1 cellular context compared by ENCODE assay signal in the genomic region with DNA sequence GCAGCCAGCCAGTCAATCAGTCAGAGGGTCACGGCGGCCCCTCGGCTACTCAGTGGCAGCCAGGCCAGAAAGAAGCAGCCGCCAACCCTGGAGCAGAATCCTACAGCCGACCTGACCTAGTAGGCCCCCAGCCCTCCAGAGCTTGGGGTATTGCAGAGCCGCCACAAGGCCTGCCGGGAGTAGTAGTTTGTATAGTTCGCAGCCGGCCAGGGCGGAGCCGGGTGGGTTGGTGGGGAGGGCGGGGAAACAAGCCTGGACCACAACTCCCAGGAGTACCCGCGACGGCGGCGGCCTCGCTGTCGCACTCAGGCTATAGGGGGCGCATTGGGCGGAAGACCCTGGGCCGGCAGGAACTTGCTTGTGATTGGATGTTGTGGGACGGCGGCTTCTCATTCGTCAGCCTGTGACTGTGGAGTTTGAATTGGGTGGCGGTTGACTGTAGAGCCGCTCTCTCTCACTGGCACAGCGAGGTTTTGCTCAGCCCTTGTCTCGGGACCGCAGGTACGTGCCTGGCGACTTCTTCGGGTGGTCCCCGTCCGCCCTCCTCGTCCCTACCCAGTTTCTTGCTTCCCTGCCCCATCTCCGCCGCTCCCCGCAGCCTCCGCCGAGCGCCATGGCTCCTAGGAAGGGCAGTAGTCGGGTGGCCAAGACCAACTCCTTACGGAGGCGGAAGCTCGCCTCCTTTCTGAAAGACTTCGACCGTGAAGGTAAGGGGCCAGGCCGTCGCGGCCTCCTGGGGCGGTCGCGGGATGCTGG.
TF ChIP-seq lines count a peak whose summit lies in the region.

TSS of gene CDCA8 (plus strand) at position 439 of the 756 bp plus-strand sequence. CDS start at position 614, 175 bp downstream.

TF ChIP-seq in K562, 482 proteins besides CTCF, POLR2A, EP300 and RAD21 (continued from another document and continues in another):
- TF ChIP-seq THRA (IDR thresholded peaks at IDR 0.05) = no peak
- no peak; the same call in 1 of the 2 replicates for TF ChIP-seq TRIM25 (IDR thresholded peaks at IDR 0.05; ENCODE audit: borderline replicate concordance)
- no peak for TF ChIP-seq CHCHD3 (CRISPR knock-in tag; IDR thresholded peaks at IDR 0.05)
- no peak for TF ChIP-seq MECOM (CRISPR knock-in tag; IDR thresholded peaks at IDR 0.05)
- no peak for TF ChIP-seq E4F1 (CRISPR knock-in tag; IDR thresholded peaks at IDR 0.05; ENCODE audit: borderline replicate concordance)
- TF ChIP-seq GABPB1 (CRISPR knock-in tag; IDR thresholded peaks at IDR 0.05) = peak; percentile 89
- TF ChIP-seq, protein P1, sequence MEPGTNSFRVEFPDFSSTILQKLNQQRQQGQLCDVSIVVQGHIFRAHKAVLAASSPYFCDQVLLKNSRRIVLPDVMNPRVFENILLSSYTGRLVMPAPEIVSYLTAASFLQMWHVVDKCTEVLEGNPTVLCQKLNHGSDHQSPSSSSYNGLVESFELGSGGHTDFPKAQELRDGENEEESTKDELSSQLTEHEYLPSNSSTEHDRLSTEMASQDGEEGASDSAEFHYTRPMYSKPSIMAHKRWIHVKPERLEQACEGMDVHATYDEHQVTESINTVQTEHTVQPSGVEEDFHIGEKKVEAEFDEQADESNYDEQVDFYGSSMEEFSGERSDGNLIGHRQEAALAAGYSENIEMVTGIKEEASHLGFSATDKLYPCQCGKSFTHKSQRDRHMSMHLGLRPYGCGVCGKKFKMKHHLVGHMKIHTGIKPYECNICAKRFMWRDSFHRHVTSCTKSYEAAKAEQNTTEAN (CRISPR knock-in tag; IDR thresholded peaks at IDR 0.05) = 0 out of 2 replicates have a peak, but pooled peaks have one; percentile 56
- no peak for TF ChIP-seq BACH1 (tag; IDR thresholded peaks at IDR 0.05)
- TF ChIP-seq TBL1XR1 (IDR thresholded peaks at IDR 0.05; ENCODE audit: low read length in 2 of 2) = peak; percentile 10 to 72; a peak in 2 of 4 replicates
- TF ChIP-seq, protein P2, sequence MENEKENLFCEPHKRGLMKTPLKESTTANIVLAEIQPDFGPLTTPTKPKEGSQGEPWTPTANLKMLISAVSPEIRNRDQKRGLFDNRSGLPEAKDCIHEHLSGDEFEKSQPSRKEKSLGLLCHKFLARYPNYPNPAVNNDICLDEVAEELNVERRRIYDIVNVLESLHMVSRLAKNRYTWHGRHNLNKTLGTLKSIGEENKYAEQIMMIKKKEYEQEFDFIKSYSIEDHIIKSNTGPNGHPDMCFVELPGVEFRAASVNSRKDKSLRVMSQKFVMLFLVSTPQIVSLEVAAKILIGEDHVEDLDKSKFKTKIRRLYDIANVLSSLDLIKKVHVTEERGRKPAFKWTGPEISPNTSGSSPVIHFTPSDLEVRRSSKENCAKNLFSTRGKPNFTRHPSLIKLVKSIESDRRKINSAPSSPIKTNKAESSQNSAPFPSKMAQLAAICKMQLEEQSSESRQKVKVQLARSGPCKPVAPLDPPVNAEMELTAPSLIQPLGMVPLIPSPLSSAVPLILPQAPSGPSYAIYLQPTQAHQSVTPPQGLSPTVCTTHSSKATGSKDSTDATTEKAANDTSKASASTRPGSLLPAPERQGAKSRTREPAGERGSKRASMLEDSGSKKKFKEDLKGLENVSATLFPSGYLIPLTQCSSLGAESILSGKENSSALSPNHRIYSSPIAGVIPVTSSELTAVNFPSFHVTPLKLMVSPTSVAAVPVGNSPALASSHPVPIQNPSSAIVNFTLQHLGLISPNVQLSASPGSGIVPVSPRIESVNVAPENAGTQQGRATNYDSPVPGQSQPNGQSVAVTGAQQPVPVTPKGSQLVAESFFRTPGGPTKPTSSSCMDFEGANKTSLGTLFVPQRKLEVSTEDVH (IDR thresholded peaks at IDR 0.05; ENCODE audit: low read depth, partially characterized antibody) = peak; percentile 88
- no peak for TF ChIP-seq SPI1 (IDR thresholded peaks at IDR 0.05; ENCODE audit: borderline replicate concordance, low read depth, low read length)
- TF ChIP-seq MEF2A (IDR thresholded peaks at IDR 0.05; ENCODE audit: control insufficient read depth, low read depth, low read length) = no peak
- no peak for TF ChIP-seq DMBX1 (CRISPR knock-in tag; IDR thresholded peaks at IDR 0.05; ENCODE audit: borderline replicate concordance)
- TF ChIP-seq BHLHE40 (IDR thresholded peaks at IDR 0.05; ENCODE audit: low read length) = peak; percentile 52; the same call in 1 of the 2 replicates
- TF ChIP-seq U2AF2 (optimal IDR thresholded peaks at IDR 0.05; ENCODE audit: low read depth, low read length) = no peak
- 0 out of 2 replicates have a peak, but pooled peaks have one; percentile 43 for TF ChIP-seq ZNF224 (CRISPR knock-in tag; IDR thresholded peaks at IDR 0.05)
- TF ChIP-seq THAP12 (CRISPR knock-in tag; IDR thresholded peaks at IDR 0.05) = 0 out of 2 replicates have a peak, but pooled peaks have one; percentile 51
- no peak for TF ChIP-seq NFATC3 (IDR thresholded peaks at IDR 0.05)
- TF ChIP-seq SRSF1 (IDR thresholded peaks at IDR 0.05; ENCODE audit: low read depth, low read length) = no peak
- TF ChIP-seq, protein P3, sequence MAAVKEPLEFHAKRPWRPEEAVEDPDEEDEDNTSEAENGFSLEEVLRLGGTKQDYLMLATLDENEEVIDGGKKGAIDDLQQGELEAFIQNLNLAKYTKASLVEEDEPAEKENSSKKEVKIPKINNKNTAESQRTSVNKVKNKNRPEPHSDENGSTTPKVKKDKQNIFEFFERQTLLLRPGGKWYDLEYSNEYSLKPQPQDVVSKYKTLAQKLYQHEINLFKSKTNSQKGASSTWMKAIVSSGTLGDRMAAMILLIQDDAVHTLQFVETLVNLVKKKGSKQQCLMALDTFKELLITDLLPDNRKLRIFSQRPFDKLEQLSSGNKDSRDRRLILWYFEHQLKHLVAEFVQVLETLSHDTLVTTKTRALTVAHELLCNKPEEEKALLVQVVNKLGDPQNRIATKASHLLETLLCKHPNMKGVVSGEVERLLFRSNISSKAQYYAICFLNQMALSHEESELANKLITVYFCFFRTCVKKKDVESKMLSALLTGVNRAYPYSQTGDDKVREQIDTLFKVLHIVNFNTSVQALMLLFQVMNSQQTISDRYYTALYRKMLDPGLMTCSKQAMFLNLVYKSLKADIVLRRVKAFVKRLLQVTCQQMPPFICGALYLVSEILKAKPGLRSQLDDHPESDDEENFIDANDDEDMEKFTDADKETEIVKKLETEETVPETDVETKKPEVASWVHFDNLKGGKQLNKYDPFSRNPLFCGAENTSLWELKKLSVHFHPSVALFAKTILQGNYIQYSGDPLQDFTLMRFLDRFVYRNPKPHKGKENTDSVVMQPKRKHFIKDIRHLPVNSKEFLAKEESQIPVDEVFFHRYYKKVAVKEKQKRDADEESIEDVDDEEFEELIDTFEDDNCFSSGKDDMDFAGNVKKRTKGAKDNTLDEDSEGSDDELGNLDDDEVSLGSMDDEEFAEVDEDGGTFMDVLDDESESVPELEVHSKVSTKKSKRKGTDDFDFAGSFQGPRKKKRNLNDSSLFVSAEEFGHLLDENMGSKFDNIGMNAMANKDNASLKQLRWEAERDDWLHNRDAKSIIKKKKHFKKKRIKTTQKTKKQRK (IDR thresholded peaks at IDR 0.05; ENCODE audit: borderline replicate concordance, low read depth, low read length) = no peak
- TF ChIP-seq ZBTB12 (CRISPR knock-in tag; IDR thresholded peaks at IDR 0.05) = peak; percentile 81
- peak; percentile 83 for TF ChIP-seq MYC (IDR thresholded peaks at IDR 0.05; ENCODE audit: low read depth, low read length)
- TF ChIP-seq MYC (CRISPR knock-in tag; IDR thresholded peaks at IDR 0.05; ENCODE audit: borderline replicate concordance, low read depth) = peak; percentile 30; the same call in 1 of the 2 replicates
- no peak for TF ChIP-seq STAT5B (CRISPR knock-in tag; IDR thresholded peaks at IDR 0.05)
- TF ChIP-seq SAFB2 (IDR thresholded peaks at IDR 0.05; ENCODE audit: borderline replicate concordance, low read depth, low read length, severe bottlenecking) = no peak
- TF ChIP-seq, protein P4, sequence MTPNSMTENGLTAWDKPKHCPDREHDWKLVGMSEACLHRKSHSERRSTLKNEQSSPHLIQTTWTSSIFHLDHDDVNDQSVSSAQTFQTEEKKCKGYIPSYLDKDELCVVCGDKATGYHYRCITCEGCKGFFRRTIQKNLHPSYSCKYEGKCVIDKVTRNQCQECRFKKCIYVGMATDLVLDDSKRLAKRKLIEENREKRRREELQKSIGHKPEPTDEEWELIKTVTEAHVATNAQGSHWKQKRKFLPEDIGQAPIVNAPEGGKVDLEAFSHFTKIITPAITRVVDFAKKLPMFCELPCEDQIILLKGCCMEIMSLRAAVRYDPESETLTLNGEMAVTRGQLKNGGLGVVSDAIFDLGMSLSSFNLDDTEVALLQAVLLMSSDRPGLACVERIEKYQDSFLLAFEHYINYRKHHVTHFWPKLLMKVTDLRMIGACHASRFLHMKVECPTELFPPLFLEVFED (CRISPR knock-in tag; conservative IDR thresholded peaks at IDR 0.05) = no peak
- TF ChIP-seq HOXB6 (CRISPR knock-in tag; IDR thresholded peaks at IDR 0.05; ENCODE audit: borderline replicate concordance) = no peak; the same call in 1 of the 2 replicates
- TF ChIP-seq, protein P5, sequence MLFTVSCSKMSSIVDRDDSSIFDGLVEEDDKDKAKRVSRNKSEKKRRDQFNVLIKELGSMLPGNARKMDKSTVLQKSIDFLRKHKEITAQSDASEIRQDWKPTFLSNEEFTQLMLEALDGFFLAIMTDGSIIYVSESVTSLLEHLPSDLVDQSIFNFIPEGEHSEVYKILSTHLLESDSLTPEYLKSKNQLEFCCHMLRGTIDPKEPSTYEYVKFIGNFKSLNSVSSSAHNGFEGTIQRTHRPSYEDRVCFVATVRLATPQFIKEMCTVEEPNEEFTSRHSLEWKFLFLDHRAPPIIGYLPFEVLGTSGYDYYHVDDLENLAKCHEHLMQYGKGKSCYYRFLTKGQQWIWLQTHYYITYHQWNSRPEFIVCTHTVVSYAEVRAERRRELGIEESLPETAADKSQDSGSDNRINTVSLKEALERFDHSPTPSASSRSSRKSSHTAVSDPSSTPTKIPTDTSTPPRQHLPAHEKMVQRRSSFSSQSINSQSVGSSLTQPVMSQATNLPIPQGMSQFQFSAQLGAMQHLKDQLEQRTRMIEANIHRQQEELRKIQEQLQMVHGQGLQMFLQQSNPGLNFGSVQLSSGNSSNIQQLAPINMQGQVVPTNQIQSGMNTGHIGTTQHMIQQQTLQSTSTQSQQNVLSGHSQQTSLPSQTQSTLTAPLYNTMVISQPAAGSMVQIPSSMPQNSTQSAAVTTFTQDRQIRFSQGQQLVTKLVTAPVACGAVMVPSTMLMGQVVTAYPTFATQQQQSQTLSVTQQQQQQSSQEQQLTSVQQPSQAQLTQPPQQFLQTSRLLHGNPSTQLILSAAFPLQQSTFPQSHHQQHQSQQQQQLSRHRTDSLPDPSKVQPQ (CRISPR knock-in tag; IDR thresholded peaks at IDR 0.05; ENCODE audit: borderline replicate concordance) = no peak
